ENCODE assay signal across 9 cellular contexts in genomic region chr20:44993343-44993742, GRCh38. TPM values are rescaled to one million over a fixed set of nuclear protein-coding genes. Genes with fewer than 3 reads are reported as not detected.
DNase-seq lines count a peak whose midpoint lies in the region; ATAC-seq and TF ChIP-seq lines count a peak whose summit lies in the region.
"Had no signal": no experiment of that assay in that cellular context is flagged by ENCODE, and none has a peak within 500 bp of the region (broad histone marks: within the 10 kb centered on the region; RNA-seq: fewer than 3 reads in every experiment).

No MANE protein-coding gene starts in this region.

- no peak overlapping the region for H3K27ac ChIP-seq in mesendoderm (ENCODE audit: low read depth, low read length)

- in situ Hi-C loops in KBM-7 (cut with MboI; ENCODE audit: low pct_unique_long_range_greater_than_20kb, low sequenced_read_pairs) = no loop called here

- DNase-seq in Calu3 (no peak), KBM-7 (peak; percentile 19), mesendoderm (peak; percentile 43), GM10248 (ENCODE audit: extremely low spot score) (no peak)
- DNase-seq in activated T-helper 2 cell treated with anti-CD3 and anti-CD28 coated beads, Interferon-gamma antibody, Interleukin-2, Interleukin-4, amounts not matched to agents 10 μg/mL and 5 μg/mL and 100 μg/mL, durations not matched to agents 14 hours and 24 hours and 36 hours (ENCODE audit: low spot score) = no peak
- DNase-seq: NCI-H510A had no signal

- H2BK15ac ChIP-seq in mesendoderm (replicated peaks; ENCODE audit: low read depth) = no peak overlapping the region

- POLR2A ChIA-PET in GM10248 (lab: Yijun Ruan, JAX) = no interaction called here

- no peak overlapping the region for H2AK5ac ChIP-seq in mesendoderm (ENCODE audit: low read length)

- H3K4me2 ChIP-seq in mesendoderm (ENCODE audit: low read length) = no peak overlapping the region

- no peak for TF ChIP-seq CTCF in Calu3 (IDR thresholded peaks at IDR 0.05; ENCODE audit: unreplicated experiment)
- TF ChIP-seq CTCF in GM10248 (IDR thresholded peaks at IDR 0.05; ENCODE audit: control extremely low read depth, extremely low read depth, low read depth, missing control alignments) = no peak

- H2BK120ac ChIP-seq in mesendoderm (ENCODE audit: low read depth, low read length) = no peak overlapping the region

- H4K5ac ChIP-seq in mesendoderm (ENCODE audit: low read length) = no peak overlapping the region

- ATAC-seq in GM19463 (IDR thresholded peaks at IDR 0.05; ENCODE audit: unreplicated experiment) (no peak), GM19035 (IDR thresholded peaks at IDR 0.05; ENCODE audit: unreplicated experiment) (no peak), GM18511 (IDR thresholded peaks at IDR 0.05; ENCODE audit: unreplicated experiment) (no peak)

- CTCF ChIA-PET in Calu3 (lab: Charles Lee) (no interaction called here), GM10248 (lab: Yijun Ruan, JAX) (interaction anchor here (1.0 to 2.1 kb wide), 6 partner anchors 9 to 35 kb away, joined by 3 to 5 read pairs (median 4); no protein-coding TSS in a partner anchor)

- no peaks in the 10 kb centered on the region for H3K9me3 Mint-ChIP-seq in Calu3 (ENCODE audit: low read depth, unreplicated experiment)
- H3K9me3 Mint-ChIP-seq in activated T-helper 2 cell treated with anti-CD3 and anti-CD28 coated beads, Interferon-gamma antibody, Interleukin-2, Interleukin-4, amounts not matched to agents 10 μg/mL and 5 μg/mL and 100 μg/mL, durations not matched to agents 14 hours and 24 hours and 36 hours = no peaks in the 10 kb centered on the region

- peaks cover 3% of the 10 kb centered on the region for H3K4me1 ChIP-seq in mesendoderm (ENCODE audit: control insufficient read depth, low read depth, low read length)

- H3K79me1 ChIP-seq in mesendoderm (ENCODE audit: low read length) = no peaks in the 10 kb centered on the region

- H3K56ac ChIP-seq in mesendoderm (ENCODE audit: low read length) = no peak overlapping the region

- no peak overlapping the region for H3K4me3 ChIP-seq in mesendoderm (ENCODE audit: low read length)

- H2BK5ac ChIP-seq in mesendoderm (ENCODE audit: low read length) = no peak overlapping the region

- no peaks in the 10 kb centered on the region for H3K36me3 ChIP-seq in mesendoderm (ENCODE audit: control insufficient read depth, insufficient read depth, low read length)

- H3K27me3 Mint-ChIP-seq in Calu3 (ENCODE audit: unreplicated experiment) = no peaks in the 10 kb centered on the region
- no peaks in the 10 kb centered on the region for H3K27me3 Mint-ChIP-seq in activated T-helper 2 cell treated with anti-CD3 and anti-CD28 coated beads, Interferon-gamma antibody, Interleukin-2, Interleukin-4, amounts not matched to agents 10 μg/mL and 5 μg/mL and 100 μg/mL, durations not matched to agents 14 hours and 24 hours and 36 hours (ENCODE audit: low read depth)

- no peak overlapping the region for H3K23ac ChIP-seq in mesendoderm (ENCODE audit: low read length)

- no peak overlapping the region for H3K18ac ChIP-seq in mesendoderm (ENCODE audit: low read length)

- no peaks in the 10 kb centered on the region for H3K79me2 ChIP-seq in mesendoderm (ENCODE audit: control insufficient read depth, insufficient read depth, low read length)

- H3K9ac ChIP-seq in mesendoderm (ENCODE audit: low read length) = no peak overlapping the region

- H3K4ac ChIP-seq in mesendoderm (ENCODE audit: low read depth, low read length) = no peak overlapping the region

- H3K4me1 Mint-ChIP-seq in Calu3 (ENCODE audit: low read depth, unreplicated experiment) = no peaks in the 10 kb centered on the region
- H3K4me1 Mint-ChIP-seq in activated T-helper 2 cell treated with anti-CD3 and anti-CD28 coated beads, Interferon-gamma antibody, Interleukin-2, Interleukin-4, amounts not matched to agents 10 μg/mL and 5 μg/mL and 100 μg/mL, durations not matched to agents 14 hours and 24 hours and 36 hours (ENCODE audit: low read depth) = peaks cover 65% of the 10 kb centered on the region

- no peaks in the 10 kb centered on the region for H3K27me3 ChIP-seq in mesendoderm (ENCODE audit: insufficient read depth, low read length, poor library complexity)

- intact Hi-C loops in Calu3 (cut with micrococcal nuclease; ENCODE audit: unreplicated experiment) = no loop called here
- intact Hi-C loops in activated T-helper 2 cell treated with anti-CD3 and anti-CD28 coated beads, Interferon-gamma antibody, Interleukin-2, Interleukin-4, amounts not matched to agents 10 μg/mL and 5 μg/mL and 100 μg/mL, durations not matched to agents 14 hours and 24 hours and 36 hours (cut with micrococcal nuclease) = loop anchor here (5.0 kb wide), 1 partner anchor 36 kb away; no protein-coding TSS in a partner anchor

- no peak overlapping the region for H4K8ac ChIP-seq in mesendoderm (ENCODE audit: low read depth, low read length)

- peaks cover 14% of the 10 kb centered on the region for H3K36me3 Mint-ChIP-seq in Calu3 (ENCODE audit: insufficient read depth, unreplicated experiment)
- peaks cover 77% of the 10 kb centered on the region for H3K36me3 Mint-ChIP-seq in activated T-helper 2 cell treated with anti-CD3 and anti-CD28 coated beads, Interferon-gamma antibody, Interleukin-2, Interleukin-4, amounts not matched to agents 10 μg/mL and 5 μg/mL and 100 μg/mL, durations not matched to agents 14 hours and 24 hours and 36 hours (ENCODE audit: low read depth)

- H3K27ac Mint-ChIP-seq in Calu3 (ENCODE audit: unreplicated experiment) = peak overlapping the region; percentile 43
- H3K27ac Mint-ChIP-seq in activated T-helper 2 cell treated with anti-CD3 and anti-CD28 coated beads, Interferon-gamma antibody, Interleukin-2, Interleukin-4, amounts not matched to agents 10 μg/mL and 5 μg/mL and 100 μg/mL, durations not matched to agents 14 hours and 24 hours and 36 hours = peak overlapping the region; percentile 57

- no TSS peak for BruUV-seq in Calu3 (replicated peaks; lab: Mats Ljungman, UMichigan)

- H3K4me3 Mint-ChIP-seq in Calu3 (ENCODE audit: low read depth, unreplicated experiment) = no peak overlapping the region
- peak overlapping the region; percentile 61 for H3K4me3 Mint-ChIP-seq in activated T-helper 2 cell treated with anti-CD3 and anti-CD28 coated beads, Interferon-gamma antibody, Interleukin-2, Interleukin-4, amounts not matched to agents 10 μg/mL and 5 μg/mL and 100 μg/mL, durations not matched to agents 14 hours and 24 hours and 36 hours (ENCODE audit: low read depth)

- no CpG with 5 or more reads among the region's 3 CpGs for WGBS in mesendoderm (ENCODE audit: extremely low coverage, insufficient coverage, low lambda C conversion rate)

RNA-seq across cellular contexts. Expression of gene STK4, which starts 27.0 kb away (rescaled TPM):
- 53.1 and 58.3 TPM in 2 replicates for total RNA-seq in Calu3 (2022)
- 147 and 149 TPM in 2 replicates for total RNA-seq in activated T-helper 2 cell treated with anti-CD3 and anti-CD28 coated beads, Interferon-gamma antibody, Interleukin-2, Interleukin-4, amounts not matched to agents 10 μg/mL and 5 μg/mL and 100 μg/mL, durations not matched to agents 14 hours and 24 hours and 36 hours
- 12.9 TPM for polyA plus RNA-seq in mesendoderm (2013, experiment 1 of 2)
- 13.3 TPM for polyA plus RNA-seq in mesendoderm (2013, experiment 2 of 2)

RNA-seq across cellular contexts. Expression of gene TOMM34, which starts 33.1 kb away (rescaled TPM):
- 61.1 TPM in 2 replicates for total RNA-seq in Calu3 (2022)
- total RNA-seq in activated T-helper 2 cell treated with anti-CD3 and anti-CD28 coated beads, Interferon-gamma antibody, Interleukin-2, Interleukin-4, amounts not matched to agents 10 μg/mL and 5 μg/mL and 100 μg/mL, durations not matched to agents 14 hours and 24 hours and 36 hours = 59.5 and 62.1 TPM in 2 replicates
- 27.5 TPM for polyA plus RNA-seq in mesendoderm (2013, experiment 1 of 2)
- polyA plus RNA-seq in mesendoderm (2013, experiment 2 of 2) = 28.2 TPM

Comparison
In these comparisons a context has a peak if more than half of its experiments do, and no peak if none do; other contexts are left out.
1. DNase-seq: peak in KBM-7 (single experiment) and mesendoderm (single experiment); none in Calu3 (single experiment), activated T-helper 2 cell treated with anti-CD3 and anti-CD28 coated beads, Interferon-gamma antibody, Interleukin-2, Interleukin-4, amounts not matched to agents 10 μg/mL and 5 μg/mL and 100 μg/mL, durations not matched to agents 14 hours and 24 hours and 36 hours (single experiment) and GM10248 (single experiment).